In the genomic region with DNA sequence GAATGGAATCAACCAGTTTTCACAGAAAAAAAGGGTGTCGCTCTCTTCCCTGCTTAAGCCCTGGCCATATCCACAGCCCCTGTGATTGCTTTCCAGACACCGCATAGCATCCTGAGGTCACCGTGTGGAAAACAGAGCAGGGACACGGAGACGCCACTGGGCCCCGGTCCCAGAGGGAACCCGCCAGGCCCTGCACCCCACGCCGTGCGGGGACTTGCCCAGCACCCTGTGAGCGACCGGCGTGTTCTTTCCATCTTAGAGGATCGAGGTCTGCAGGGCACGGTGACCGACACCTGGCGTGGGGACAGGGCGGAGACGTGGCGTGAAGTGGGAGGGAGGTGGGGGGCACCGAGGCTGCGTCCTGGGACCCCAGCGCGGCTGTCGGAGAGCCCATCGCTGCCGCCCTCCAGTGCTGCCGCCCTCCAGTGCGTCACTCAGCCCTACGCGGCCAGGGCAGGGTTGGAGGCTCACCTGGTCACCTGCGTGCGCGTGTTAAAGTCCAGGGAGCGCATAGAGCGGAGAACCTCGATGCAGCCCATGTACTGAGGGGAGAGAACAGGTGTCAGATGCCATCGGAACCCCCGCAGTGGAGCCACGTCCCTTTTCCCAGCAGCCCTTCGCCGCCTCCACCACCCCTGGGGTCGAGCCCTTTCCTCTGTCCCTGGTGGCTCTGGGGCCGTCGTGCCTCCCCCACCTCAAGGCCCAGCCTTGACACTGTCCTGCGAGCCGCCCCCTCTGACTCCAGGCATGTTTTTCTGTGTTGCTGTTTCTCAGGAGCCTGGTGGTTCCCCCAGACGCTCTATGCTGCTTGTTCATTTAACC, we compare ENCODE assay signal across 28 cellular contexts. TPM values are rescaled to one million over a fixed set of nuclear protein-coding genes. Genes with fewer than 3 reads are reported as not detected.
"Had no signal": no experiment of that assay in that cellular context is flagged by ENCODE, and none has a peak within 500 bp of the region (broad histone marks: within the 10 kb centered on the region; RNA-seq: fewer than 3 reads in every experiment).

No MANE protein-coding gene starts in this region.

- H3K27me3 ChIP-seq: brain microvascular endothelial cell, SJCRH30 had no signal

- H3K9ac ChIP-seq: SK-N-SH had no signal

- H3K4me3 ChIP-seq: K562, SJCRH30 had no signal

- H3K9me3 Mint-ChIP-seq: activated CD4-positive, alpha-beta memory T cell treated with anti-CD3 and anti-CD28 coated beads for 36 hours; activated T-cell treated with anti-CD3 and anti-CD28 coated beads, Interleukin-2, amount 50 U/mL, for 4 hours had no signal

- DNase-seq: activated CD4-positive, alpha-beta memory T cell treated with anti-CD3 and anti-CD28 coated beads for 36 hours; activated CD4-positive, alpha-beta T cell treated with anti-CD3 and anti-CD28 coated beads, Interleukin-2, amount 10 ng/mL, durations not matched to agents 7 days and 5 days; activated CD4-positive, CD25-positive, alpha-beta regulatory T cell; activated CD8-positive, alpha-beta memory T cell treated with anti-CD3 and anti-CD28 coated beads for 24 hours; activated effector memory CD4-positive, alpha-beta T cell treated with anti-CD3 and anti-CD28 coated beads, Interleukin-2, amount 50 U/mL, for 16 hours; activated naive CD4-positive, alpha-beta T cell treated with Interleukin-2 at 50 U/mL for 16 hours; activated naive CD8-positive, alpha-beta T cell treated with anti-CD3 and anti-CD28 coated beads, Interleukin-2, amount 50 U/mL, for 24 hours; activated T-cell treated with anti-CD3 and anti-CD28 coated beads, Interleukin-2, amount 50 U/mL, for 4 hours; amniotic stem cell; brain microvascular endothelial cell; NCI-H1105 treated with DMSO at 0.1 percent for 48 hours; NCI-H1436 treated with DMSO at 0.1 percent for 48 hours; NCI-H187; NCI-H2081 treated with DMSO at 0.1 percent for 48 hours; NCI-H2227 treated with DMSO at 0.1 percent for 48 hours; NCI-H446 treated with DMSO at 0.1 percent for 48 hours; NCI-H526; NCI-H82; RPMI8226; SK-N-SH; T-helper 1 cell had no signal

- H3K27ac ChIP-seq: brain microvascular endothelial cell, SJCRH30, VCaP had no signal

- ATAC-seq: activated naive CD4-positive, alpha-beta T cell treated with anti-CD3 and anti-CD28 coated beads, Interleukin-2, amount 50 U/mL, for 72 hours; activated naive CD8-positive, alpha-beta T cell treated with anti-CD3 and anti-CD28 coated beads, Interleukin-2, amount 50 U/mL, for 24 hours; activated T-cell treated with anti-CD3 and anti-CD28 coated beads, Interleukin-2, amount 50 U/mL, for 4 hours; K562; Panc1; Right ventricle myocardium inferior had no signal

- H3K4me3 Mint-ChIP-seq: activated CD4-positive, alpha-beta memory T cell treated with anti-CD3 and anti-CD28 coated beads for 36 hours; activated CD4-positive, alpha-beta T cell treated with anti-CD3 and anti-CD28 coated beads, Interleukin-2, amount 10 ng/mL, durations not matched to agents 7 days and 5 days; activated naive CD8-positive, alpha-beta T cell treated with anti-CD3 and anti-CD28 coated beads, Interleukin-2, amount 50 U/mL, for 24 hours; activated T-cell treated with anti-CD3 and anti-CD28 coated beads, Interleukin-2, amount 50 U/mL, for 4 hours had no signal

- H3K4me1 ChIP-seq: SJCRH30 had no signal

- H3K27me3 Mint-ChIP-seq: activated CD4-positive, alpha-beta T cell treated with anti-CD3 and anti-CD28 coated beads, Interleukin-2, amount 10 ng/mL, durations not matched to agents 7 days and 5 days had no signal

- H3K36me3 ChIP-seq: brain microvascular endothelial cell, SJCRH30 had no signal

- H3K4me2 ChIP-seq: SK-N-SH had no signal

- H3K27ac Mint-ChIP-seq: activated CD4-positive, alpha-beta memory T cell treated with anti-CD3 and anti-CD28 coated beads for 36 hours; activated CD4-positive, alpha-beta T cell treated with anti-CD3 and anti-CD28 coated beads, Interleukin-2, amount 10 ng/mL, durations not matched to agents 7 days and 5 days; activated naive CD4-positive, alpha-beta T cell treated with anti-CD3 and anti-CD28 coated beads, Interleukin-2, amount 50 U/mL, for 72 hours; activated naive CD8-positive, alpha-beta T cell treated with anti-CD3 and anti-CD28 coated beads, Interleukin-2, amount 50 U/mL, for 24 hours had no signal

- H3K9me3 ChIP-seq: SJCRH30, SK-N-SH had no signal

- H3K4me1 Mint-ChIP-seq: activated CD4-positive, alpha-beta T cell treated with anti-CD3 and anti-CD28 coated beads, Interleukin-2, amount 10 ng/mL, durations not matched to agents 7 days and 5 days had no signal

RNA-seq across cellular contexts. Expression of a gene that starts 20.2 kb away (rescaled TPM):
- total RNA-seq: activated CD4-positive, alpha-beta T cell treated with anti-CD3 and anti-CD28 coated beads, Interleukin-2, amount 10 ng/mL, durations not matched to agents 7 days and 5 days; activated naive CD4-positive, alpha-beta T cell treated with anti-CD3 and anti-CD28 coated beads, Interleukin-2, amount 50 U/mL, for 72 hours; T-helper 2 cell treated with Interferon-gamma antibody and Interleukin-4, amounts not matched to agents 100 ng/mL and 5 ng/mL, for 36 hours had no signal

RNA-seq across cellular contexts. Expression of a gene that starts 31.7 kb away (rescaled TPM):
- total RNA-seq: activated CD4-positive, alpha-beta T cell treated with anti-CD3 and anti-CD28 coated beads, Interleukin-2, amount 10 ng/mL, durations not matched to agents 7 days and 5 days; K562 had no signal
